In genomic region chr16:86044241-86044671, GRCh38 we compare ENCODE assay signal across 8 cellular contexts.
A peak's percentile ranks its signal among the peaks of the same experiment; 100 is the strongest.
DNase-seq lines count a peak whose midpoint lies in the region; ATAC-seq and TF ChIP-seq lines count a peak whose summit lies in the region.

No MANE protein-coding gene starts in this region.

- TF ChIP-seq POLR2A in spleen (IDR thresholded peaks at IDR 0.05): no peak

- peak; percentile 38 for TF ChIP-seq CTCF in CD8-positive, alpha-beta T cell (IDR thresholded peaks at IDR 0.05)
- TF ChIP-seq CTCF in foreskin fibroblast (IDR thresholded peaks at IDR 0.05; ENCODE audit: low read depth, low read length) (peak; percentile 50), spleen (IDR thresholded peaks at IDR 0.05 in 8 of 11, conservative IDR thresholded peaks at IDR 0.05 in 3 of 11) (peak in 9 of 11 experiments; percentile 40 to 73 (median 61))

- H3K27ac Mint-ChIP-seq in CD8-positive, alpha-beta T cell: no peak overlapping the region

- 21 to 40% (median 29%) methylated on average over 5 to 11 of the region's 11 CpGs for WGBS in spleen, 5 donors

- no peaks in the 10 kb centered on the region for H3K36me3 Mint-ChIP-seq in CD8-positive, alpha-beta T cell

- H3K4me1 Mint-ChIP-seq in CD8-positive, alpha-beta T cell (ENCODE audit: low read depth): peaks cover 21% of the 10 kb centered on the region

- CTCF ChIA-PET in CD8-positive, alpha-beta T cell (lab: Charles Lee): interaction anchor here (1.0 kb wide), 3 partner anchors 10 to 262 kb away, joined by 3 read pairs; no protein-coding TSS in a partner anchor

- intact Hi-C loops in CD8-positive, alpha-beta T cell (cut with DNase I, micrococcal nuclease): no loop called here
- intact Hi-C loops in spleen (cut with DNase I; ENCODE audit: low total_unique reads): loop anchor here (10.0 kb wide), 1 partner anchor 481 kb away; no protein-coding TSS in a partner anchor

- ATAC-seq in CD8-positive, alpha-beta T cell: no peak
- ATAC-seq in HG03108 (IDR thresholded peaks at IDR 0.05; ENCODE audit: unreplicated experiment) (no peak), GM21529 (IDR thresholded peaks at IDR 0.05; ENCODE audit: unreplicated experiment) (no peak)

- peak in 6 of 7 experiments; percentile 9 to 59 (median 38) for DNase-seq in CD8-positive, alpha-beta T cell
- peak; percentile 80 for DNase-seq in HuH-7.5 (ENCODE audit: low spot score)
- DNase-seq in activated CD4-positive, alpha-beta T cell treated with anti-CD3 and anti-CD28 coated beads, Interleukin-2, amount 50 U/mL, for 48 hours: peak; percentile 65 to 66
- peak; percentile 5 to 47 for DNase-seq in foreskin fibroblast
- DNase-seq in spleen: peak; percentile 81
- no peak for DNase-seq in medulla oblongata (ENCODE audit: extremely low spot score)

- no peaks in the 10 kb centered on the region for H3K9me3 Mint-ChIP-seq in CD8-positive, alpha-beta T cell

- no peak overlapping the region for H3K4me3 Mint-ChIP-seq in CD8-positive, alpha-beta T cell

- H3K27me3 ChIP-seq in CD8-positive, alpha-beta T cell (ENCODE audit: insufficient read depth, low read length): no peaks in the 10 kb centered on the region
- H3K27me3 ChIP-seq in spleen (replicated peaks in 1 of 7): peaks cover 0 to 72% (median 0%) of the 10 kb centered on the region in 7 donors

- no peaks in the 10 kb centered on the region for H3K9me3 ChIP-seq in CD8-positive, alpha-beta T cell (ENCODE audit: low read length)
- H3K9me3 ChIP-seq in spleen: no peaks in the 10 kb centered on the region

- H3K4me3 ChIP-seq in CD8-positive, alpha-beta T cell (ENCODE audit: low read depth, low read length): no peak overlapping the region
- H3K4me3 ChIP-seq in foreskin fibroblast (ENCODE audit: low read depth in 1 of 2, low read length in 2 of 2): no peak overlapping the region
- no peak overlapping the region for H3K4me3 ChIP-seq in spleen

- H3K4me1 ChIP-seq in CD8-positive, alpha-beta T cell (ENCODE audit: insufficient read depth, low read length): peaks cover 28% of the 10 kb centered on the region
- H3K4me1 ChIP-seq in spleen: peaks cover 0 to 10% (median 0%) of the 10 kb centered on the region in 6 donors

- H3K27me3 Mint-ChIP-seq in CD8-positive, alpha-beta T cell (ENCODE audit: low read depth): peaks cover 32% of the 10 kb centered on the region

- no peaks in the 10 kb centered on the region for H3K36me3 ChIP-seq in CD8-positive, alpha-beta T cell (ENCODE audit: insufficient read depth, low read length)
- H3K36me3 ChIP-seq in spleen: no peaks in the 10 kb centered on the region

- POLR2A ChIA-PET in CD8-positive, alpha-beta T cell (lab: Charles Lee): interaction anchor here (1.3 kb wide), 1 partner anchor 12 kb away, joined by 3 read pairs; no protein-coding TSS in a partner anchor

- H3K27ac ChIP-seq in CD8-positive, alpha-beta T cell (ENCODE audit: low read depth, low read length): no peak overlapping the region
- H3K27ac ChIP-seq in spleen: no peak overlapping the region
